ENCODE assay signal across 8 cellular contexts in genomic region chr6:105136433-105137350, GRCh38. TPM values are rescaled to one million over a fixed set of nuclear protein-coding genes. Genes with fewer than 3 reads are reported as not detected.
A peak's percentile ranks its signal among the peaks of the same experiment; 100 is the strongest.
DNase-seq lines count a peak whose midpoint lies in the region; ATAC-seq lines count a peak whose summit lies in the region.

No MANE protein-coding gene starts in this region.

- in situ Hi-C loops in SK-MEL-5 (cut with HindIII; ENCODE audit: low pct_unique_long_range_greater_than_20kb, low sequenced_read_pairs) = no loop called here

- H3K4me3 ChIP-seq in skin epidermis = peak overlapping the region; percentile 56 to 71 (median 59)

- ATAC-seq in GM19324 (IDR thresholded peaks at IDR 0.05; ENCODE audit: low FRiP score, unreplicated experiment) (peak; percentile 49), HG03439 (IDR thresholded peaks at IDR 0.05; ENCODE audit: unreplicated experiment) (peak; percentile 48), HG02571 (IDR thresholded peaks at IDR 0.05; ENCODE audit: unreplicated experiment) (no peak)

- H3K27ac ChIP-seq in caudate nucleus (ENCODE audit: low read depth, low read length) (peak overlapping the region; percentile 69), skin epidermis (peak overlapping the region in 19 of 21 experiments; percentile 11 to 85 (median 58))

- DNase-seq in COLO668 (lab: John Stamatoyannopoulos, UW; ENCODE audit: unreplicated experiment) (peak; percentile 75), SK-MEL-5 (ENCODE audit: low read depth, low spot score) (peak; percentile 47), caudate nucleus (lab: John Stamatoyannopoulos, UW) (peak in 51 of 61 donors; percentile 3 to 75 (median 39)), iris pigment epithelial cell (ENCODE audit: low read depth) (peak; percentile 47)

RNA-seq across cellular contexts. Expression of gene POPDC3, which starts 43.1 kb away (rescaled TPM):
- 67.5 and 69.1 TPM in 2 replicates for total RNA-seq in SK-MEL-5 (2014; rRNA removed; shearing (Covaris generic))
- polyA plus RNA-seq in SK-MEL-5 (2015; cell fraction: cytosol; rRNA removed) = 47.4 and 49.4 TPM in 2 replicates
- 27.3 and 38.3 TPM in 2 replicates for polyA plus RNA-seq in SK-MEL-5 (2015; cell fraction: nucleus; rRNA removed)
